Comparison of ENCODE assay signal across 11 cellular contexts in the genomic region with DNA sequence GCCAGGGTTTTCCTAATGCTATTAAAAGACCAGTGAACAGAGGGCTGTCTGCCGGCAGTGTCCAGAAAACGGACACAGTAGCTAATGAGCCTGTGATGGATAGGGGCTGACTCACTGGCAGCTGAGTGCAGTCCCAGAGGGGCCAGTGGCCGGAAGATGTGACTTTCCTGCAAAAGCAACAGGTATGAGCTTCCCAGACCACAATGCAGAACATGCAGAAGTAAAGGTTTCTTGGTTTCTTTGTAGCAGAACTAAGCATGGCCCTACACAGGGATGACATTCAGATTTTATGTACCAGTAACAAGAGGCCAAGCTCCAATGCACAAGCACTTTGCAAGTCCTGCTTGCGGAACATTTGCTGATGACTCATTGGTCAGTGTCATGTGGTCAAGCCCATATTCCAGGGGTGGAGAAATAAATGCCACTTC.
DNase-seq lines count a peak whose midpoint lies in the region; ATAC-seq and TF ChIP-seq lines count a peak whose summit lies in the region.
"Had no signal": no experiment of that assay in that cellular context is flagged by ENCODE, and none has a peak within 500 bp of the region (broad histone marks: within the 10 kb centered on the region; RNA-seq: fewer than 3 reads in every experiment).

No MANE protein-coding gene starts in this region.

- DNase-seq in heart left ventricle (no peak), left ventricle myocardium inferior (no peak), SJCRH30 (peak; percentile 12 to 27), glutamatergic neuron (peak; percentile 48), upper lobe of right lung (no peak), NCI-H2196 treated with DMSO at 0.1 percent for 48 hours (lab: John Stamatoyannopoulos, UW; ENCODE audit: unreplicated experiment) (no peak), endothelial cell (ENCODE audit: low spot score) (no peak)
- DNase-seq in activated CD4-positive, alpha-beta T cell treated with anti-CD3 and anti-CD28 coated beads, Interleukin-2, amount 10 ng/mL, durations not matched to agents 7 days and 5 days, result no peak
- DNase-seq: activated CD8-positive, alpha-beta memory T cell treated with anti-CD3 and anti-CD28 coated beads, Interleukin-2, amount 50 U/mL, for 48 hours; T-helper 2 cell had no signal

- H3K9me3 Mint-ChIP-seq in glutamatergic neuron (ENCODE audit: unreplicated experiment) (peaks cover 1% of the 10 kb centered on the region), endothelial cell (ENCODE audit: unreplicated experiment) (no peaks in the 10 kb centered on the region)
- no peaks in the 10 kb centered on the region for H3K9me3 Mint-ChIP-seq in activated CD4-positive, alpha-beta T cell treated with anti-CD3 and anti-CD28 coated beads, Interleukin-2, amount 10 ng/mL, durations not matched to agents 7 days and 5 days

- CTCF ChIA-PET in activated CD4-positive, alpha-beta T cell treated with anti-CD3 and anti-CD28 coated beads, Interleukin-2, amount 10 ng/mL, durations not matched to agents 7 days and 5 days (lab: Charles Lee), result no interaction called here

- intact Hi-C loops in heart left ventricle (cut with DNase I) (no loop called here), left ventricle myocardium inferior (cut with micrococcal nuclease) (no loop called here), upper lobe of right lung (cut with DNase I) (no loop called here)

- 36 to 49% (median 39%) methylated on average over 4 of the region's 4 CpGs for WGBS in heart left ventricle, 4 donors

- H3K36me3 Mint-ChIP-seq in glutamatergic neuron (ENCODE audit: unreplicated experiment) (no peaks in the 10 kb centered on the region), endothelial cell (ENCODE audit: low read depth, unreplicated experiment) (no peaks in the 10 kb centered on the region)
- H3K36me3 Mint-ChIP-seq in activated CD4-positive, alpha-beta T cell treated with anti-CD3 and anti-CD28 coated beads, Interleukin-2, amount 10 ng/mL, durations not matched to agents 7 days and 5 days (ENCODE audit: low read depth), result no peaks in the 10 kb centered on the region

- H3K4me3 ChIP-seq in heart left ventricle (no peak overlapping the region), left ventricle myocardium inferior (no peak overlapping the region), SJCRH30 (no peak overlapping the region), upper lobe of right lung (no peak overlapping the region)
- H3K4me3 ChIP-seq: prostate gland had no signal

- H3K36me3 ChIP-seq in heart left ventricle, result no peaks in the 10 kb centered on the region
- H3K36me3 ChIP-seq in left ventricle myocardium inferior, result no peaks in the 10 kb centered on the region
- H3K36me3 ChIP-seq in SJCRH30, result no peaks in the 10 kb centered on the region
- H3K36me3 ChIP-seq in upper lobe of right lung, result no peaks in the 10 kb centered on the region
- H3K36me3 ChIP-seq: prostate gland had no signal

- POLR2A ChIA-PET in activated CD4-positive, alpha-beta T cell treated with anti-CD3 and anti-CD28 coated beads, Interleukin-2, amount 10 ng/mL, durations not matched to agents 7 days and 5 days (lab: Charles Lee), result no interaction called here

- TF ChIP-seq POLR2A in heart left ventricle (IDR thresholded peaks at IDR 0.05), result no peak

- ATAC-seq in heart left ventricle (peak in 3 of 4 donors; percentile 30 to 44 (median 31)), upper lobe of right lung (peak; percentile 35)

- H3K4me3 Mint-ChIP-seq in glutamatergic neuron (ENCODE audit: unreplicated experiment) (no peak overlapping the region), endothelial cell (ENCODE audit: unreplicated experiment) (no peak overlapping the region)
- H3K4me3 Mint-ChIP-seq in activated CD4-positive, alpha-beta T cell treated with anti-CD3 and anti-CD28 coated beads, Interleukin-2, amount 10 ng/mL, durations not matched to agents 7 days and 5 days, result no peak overlapping the region

- H3K4me1 ChIP-seq in heart left ventricle (peaks cover 0 to 4% (median 0%) of the 10 kb centered on the region in 12 donors), left ventricle myocardium inferior (no peaks in the 10 kb centered on the region), SJCRH30 (peaks cover 9% of the 10 kb centered on the region; the same call in 1 of the 2 replicates), upper lobe of right lung (no peaks in the 10 kb centered on the region)
- H3K4me1 ChIP-seq: prostate gland had no signal

- H3K27me3 ChIP-seq in heart left ventricle (peaks cover 0 to 28% (median 0%) of the 10 kb centered on the region in 9 donors), left ventricle myocardium inferior (ENCODE audit: low read depth) (peaks cover 69% of the 10 kb centered on the region), SJCRH30 (no peaks in the 10 kb centered on the region), upper lobe of right lung (peaks cover 10% of the 10 kb centered on the region)

- H3K27ac Mint-ChIP-seq in glutamatergic neuron (ENCODE audit: unreplicated experiment) (no peak overlapping the region), endothelial cell (ENCODE audit: unreplicated experiment) (no peak overlapping the region)
- H3K27ac Mint-ChIP-seq in activated CD4-positive, alpha-beta T cell treated with anti-CD3 and anti-CD28 coated beads, Interleukin-2, amount 10 ng/mL, durations not matched to agents 7 days and 5 days, result no peak overlapping the region

- no peaks in the 10 kb centered on the region for H3K9me3 ChIP-seq in heart left ventricle
- H3K9me3 ChIP-seq in left ventricle myocardium inferior (replicated peaks), result no peaks in the 10 kb centered on the region
- no peaks in the 10 kb centered on the region for H3K9me3 ChIP-seq in SJCRH30 (replicated peaks)
- H3K9me3 ChIP-seq in upper lobe of right lung, result no peaks in the 10 kb centered on the region
- H3K9me3 ChIP-seq: prostate gland had no signal

- H3K4me1 Mint-ChIP-seq in glutamatergic neuron (ENCODE audit: low read depth, unreplicated experiment) (peaks cover 10% of the 10 kb centered on the region), endothelial cell (ENCODE audit: unreplicated experiment) (no peaks in the 10 kb centered on the region)
- H3K4me1 Mint-ChIP-seq in activated CD4-positive, alpha-beta T cell treated with anti-CD3 and anti-CD28 coated beads, Interleukin-2, amount 10 ng/mL, durations not matched to agents 7 days and 5 days, result peaks cover 20% of the 10 kb centered on the region

- TF ChIP-seq CTCF in heart left ventricle (IDR thresholded peaks at IDR 0.05) (no peak), left ventricle myocardium inferior (IDR thresholded peaks at IDR 0.05; ENCODE audit: borderline replicate concordance) (no peak), glutamatergic neuron (IDR thresholded peaks at IDR 0.05; ENCODE audit: partially characterized antibody, unreplicated experiment) (no peak), upper lobe of right lung (IDR thresholded peaks at IDR 0.05) (no peak), endothelial cell (IDR thresholded peaks at IDR 0.05; ENCODE audit: unreplicated experiment) (no peak)

- H3K27me3 Mint-ChIP-seq in glutamatergic neuron (ENCODE audit: unreplicated experiment) (no peaks in the 10 kb centered on the region), endothelial cell (ENCODE audit: unreplicated experiment) (peaks cover 2% of the 10 kb centered on the region)
- peaks cover 24% of the 10 kb centered on the region for H3K27me3 Mint-ChIP-seq in activated CD4-positive, alpha-beta T cell treated with anti-CD3 and anti-CD28 coated beads, Interleukin-2, amount 10 ng/mL, durations not matched to agents 7 days and 5 days

- no peak overlapping the region for H3K27ac ChIP-seq in heart left ventricle
- no peak overlapping the region for H3K27ac ChIP-seq in left ventricle myocardium inferior (replicated peaks)
- H3K27ac ChIP-seq in SJCRH30, result no peak overlapping the region
- H3K27ac ChIP-seq in upper lobe of right lung, result no peak overlapping the region
- H3K27ac ChIP-seq: prostate gland had no signal

Comparison
In these comparisons a context has a peak if more than half of its experiments do, and no peak if none do; other contexts are left out.
1. DNase-seq: peak in SJCRH30 (2 of 2) and glutamatergic neuron (single experiment); none in heart left ventricle (0 of 5), left ventricle myocardium inferior (single experiment), upper lobe of right lung (single experiment), activated CD4-positive, alpha-beta T cell treated with anti-CD3 and anti-CD28 coated beads, Interleukin-2, amount 10 ng/mL, durations not matched to agents 7 days and 5 days (single experiment), NCI-H2196 treated with DMSO at 0.1 percent for 48 hours (single experiment) and endothelial cell (single experiment).